ENCODE assay signal across 19 cellular contexts in the genomic region with DNA sequence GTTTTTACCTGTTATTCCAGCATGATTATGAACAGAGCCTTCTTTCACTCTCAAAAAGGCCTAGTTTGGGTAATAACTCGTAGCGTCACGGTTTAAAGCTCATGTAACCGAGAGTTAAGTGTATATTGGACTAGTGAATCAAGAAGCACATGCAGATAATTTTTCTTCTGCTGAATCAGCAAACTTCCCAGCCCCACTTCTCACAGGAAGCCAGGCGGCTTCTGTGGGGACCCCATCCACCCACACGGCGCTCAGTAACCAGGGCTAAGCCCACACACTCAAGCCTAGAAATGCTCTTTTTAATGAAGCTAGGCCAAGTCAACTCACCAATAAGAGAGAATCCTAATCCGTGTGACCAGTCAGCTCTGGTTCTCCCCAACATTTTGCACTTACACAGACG.
DNase-seq lines count a peak whose midpoint lies in the region; ATAC-seq, FAIRE-seq and TF ChIP-seq lines count a peak whose summit lies in the region.
"Had no signal": no experiment of that assay in that cellular context is flagged by ENCODE, and none has a peak within 500 bp of the region (broad histone marks: within the 10 kb centered on the region; RNA-seq: fewer than 3 reads in every experiment).

No MANE protein-coding gene starts in this region.

- H3K4me3 ChIP-seq in HepG2 (replicated peaks in 1 of 3; ENCODE audit: insufficient read depth in 1 of 3, low read depth in 2 of 3, low read length in 3 of 3): no peak overlapping the region
- H3K4me3 ChIP-seq in right lobe of liver: no peak overlapping the region
- H3K4me3 ChIP-seq in K562: no peak overlapping the region
- H3K4me3 ChIP-seq in HAP-1: no peak overlapping the region
- H3K4me3 ChIP-seq: GM12878 had no signal

- no peaks in the 10 kb centered on the region for H3K36me3 Mint-ChIP-seq in nephron (ENCODE audit: low read depth)
- H3K36me3 Mint-ChIP-seq: IgD-negative memory B cell had no signal

- no TSS peak for BruUV-seq in HepG2 (replicated peaks; lab: Mats Ljungman, UMichigan)
- BruUV-seq in K562 (replicated peaks; lab: Mats Ljungman, UMichigan): no TSS peak

- DNase-seq in HepG2 (ENCODE audit: low spot score) (no peak), right lobe of liver (no peak), K562 (ENCODE audit: extremely low read depth in 1 of 4, low spot score in 3 of 4) (no peak), DMS53 treated with DMSO at 0.1 percent for 48 hours (lab: John Stamatoyannopoulos, UW; ENCODE audit: unreplicated experiment) (no peak), HAP-1 (ENCODE audit: low spot score in 2 of 2) (no peak), ACHN (no peak)
- DNase-seq: AML-193; CD4-positive, alpha-beta T cell; DMS153; DMS79 treated with DMSO at 0.1 percent for 48 hours; GF-D8; HFFc6; KG1 had no signal

- POLR2A ChIA-PET in HepG2 (lab: Yijun Ruan, JAX): no interaction called here
- POLR2A ChIA-PET in K562 (lab: Yijun Ruan, JAX): no interaction called here

- no peak overlapping the region for H3K9ac ChIP-seq in HepG2 (ENCODE audit: insufficient read depth, low read depth, low read length)
- H3K9ac ChIP-seq in K562 (ENCODE audit: insufficient read depth in 1 of 2, low read depth in 2 of 2, low read length in 2 of 2): no peak overlapping the region

- H3K27me3 Mint-ChIP-seq in nephron (ENCODE audit: low read depth): no peaks in the 10 kb centered on the region

- peaks cover 0 to 14% of the 10 kb centered on the region in 2 experiments; a peak in 1 of 5 replicates for H3K27me3 ChIP-seq in HepG2 (ENCODE audit: control insufficient read depth in 1 of 2, insufficient read depth in 2 of 2, low read length in 2 of 2)
- H3K27me3 ChIP-seq in right lobe of liver: no peaks in the 10 kb centered on the region
- peaks cover 0 to 6% of the 10 kb centered on the region in 2 experiments; a peak in 2 of 5 replicates for H3K27me3 ChIP-seq in K562 (ENCODE audit: control insufficient read depth in 2 of 2, insufficient read depth in 2 of 2, low read length in 2 of 2)
- H3K27me3 ChIP-seq in HAP-1 (ENCODE audit: low read depth): no peaks in the 10 kb centered on the region

- H3K4me1 Mint-ChIP-seq in nephron: peaks cover 83% of the 10 kb centered on the region
- H3K4me1 Mint-ChIP-seq: IgD-negative memory B cell had no signal

- H3K4me3 Mint-ChIP-seq in nephron: no peak overlapping the region
- H3K4me3 Mint-ChIP-seq: CD4-positive, alpha-beta T cell; HFFc6; IgD-negative memory B cell had no signal

- CTCF ChIA-PET in HepG2 (lab: Yijun Ruan, JAX; ENCODE audit: low intra/inter-chr PET ratio, low total read pairs): no interaction called here
- CTCF ChIA-PET in K562 (lab: Yijun Ruan, JAX; ENCODE audit: low intra/inter-chr PET ratio): no interaction called here

- H3K36me3 ChIP-seq in HepG2 (replicated peaks in 1 of 2; ENCODE audit: control insufficient read depth in 1 of 2, insufficient read depth in 2 of 2, low read length in 2 of 2) (no peaks in the 10 kb centered on the region), right lobe of liver (no peaks in the 10 kb centered on the region), K562 (ENCODE audit: control insufficient read depth, insufficient read depth, low read length) (no peaks in the 10 kb centered on the region), HAP-1 (replicated peaks) (no peaks in the 10 kb centered on the region)

- H3K4me1 ChIP-seq in HepG2 (ENCODE audit: insufficient read depth, low read length) (no peaks in the 10 kb centered on the region), right lobe of liver (no peaks in the 10 kb centered on the region), K562 (replicated peaks in 1 of 2; ENCODE audit: control insufficient read depth in 2 of 2, insufficient read depth in 2 of 2, low read length in 2 of 2) (no peaks in the 10 kb centered on the region), HAP-1 (no peaks in the 10 kb centered on the region)

- TF ChIP-seq RAD21 in HepG2 (CRISPR knock-in tag; IDR thresholded peaks at IDR 0.05) (no peak), K562 (CRISPR knock-in tag; conservative IDR thresholded peaks at IDR 0.05 in 1 of 2, IDR thresholded peaks at IDR 0.05 in 1 of 2) (no peak)

- H3K27ac Mint-ChIP-seq in nephron: peak overlapping the region; percentile 58 to 82 (median 72)
- H3K27ac Mint-ChIP-seq: CD4-positive, alpha-beta T cell; HFFc6; IgD-negative memory B cell had no signal

- no peak for ATAC-seq in HepG2
- no peak for ATAC-seq in right lobe of liver
- ATAC-seq in K562: no peak
- ATAC-seq: GM12878 had no signal

- intact Hi-C loops in HepG2 (cut with micrococcal nuclease; ENCODE audit: unreplicated experiment): no loop called here
- intact Hi-C loops in right lobe of liver (cut with DNase I): no loop called here
- intact Hi-C loops in K562 (cut with micrococcal nuclease): no loop called here

- H3K4me2 ChIP-seq in HepG2 (ENCODE audit: low read depth, low read length) (no peak overlapping the region), K562 (ENCODE audit: insufficient read depth, low read length) (no peak overlapping the region)

- TF ChIP-seq EP300 in HepG2 (IDR thresholded peaks at IDR 0.05; ENCODE audit: low read depth in 2 of 2, low read length in 2 of 2) (no peak), HepG2 (CRISPR knock-in tag; IDR thresholded peaks at IDR 0.05; ENCODE audit: borderline replicate concordance) (no peak), K562 (IDR thresholded peaks at IDR 0.05; ENCODE audit: low read length) (no peak)

- H2AFZ ChIP-seq in HepG2 (ENCODE audit: low read length): no peak overlapping the region
- no peak overlapping the region for H2AFZ ChIP-seq in K562 (ENCODE audit: low read depth, low read length)

- no peaks in the 10 kb centered on the region for H3K9me3 Mint-ChIP-seq in nephron
- H3K9me3 Mint-ChIP-seq: CD4-positive, alpha-beta T cell had no signal

- TF ChIP-seq POLR2A in HepG2 (IDR thresholded peaks at IDR 0.05; ENCODE audit: insufficient read depth in 1 of 2, low read depth in 2 of 2, low read length in 2 of 2): no peak
- no peak for TF ChIP-seq POLR2A in right lobe of liver (IDR thresholded peaks at IDR 0.05)
- no peak for TF ChIP-seq POLR2A in K562 (conservative IDR thresholded peaks at IDR 0.05)

- FAIRE-seq in HepG2 (lab: Jason Lieb, UNC) (no peak), K562 (lab: Jason Lieb, UNC) (no peak)
- FAIRE-seq: GM12878, H54 had no signal

- no peak overlapping the region for H3K27ac ChIP-seq in HepG2 (ENCODE audit: extremely low read length, insufficient read depth, low read length)
- no peak overlapping the region for H3K27ac ChIP-seq in right lobe of liver
- H3K27ac ChIP-seq in K562 (ENCODE audit: extremely low read depth, low read depth, low read length): no peak overlapping the region
- H3K27ac ChIP-seq: C4-2B, HL-60 had no signal

- H4K20me1 ChIP-seq in HepG2 (ENCODE audit: insufficient read depth, low read length): no peaks in the 10 kb centered on the region
- H4K20me1 ChIP-seq in K562 (replicated peaks; ENCODE audit: control insufficient read depth, insufficient read depth, low read length): no peaks in the 10 kb centered on the region; the same call in 1 of the 2 replicates

- 26% methylated on average over 8 of the region's 9 CpGs for WGBS in HepG2 (ENCODE audit: low lambda C conversion rate)
- 80% methylated on average over 6 of the region's 9 CpGs for WGBS in right lobe of liver (ENCODE audit: insufficient coverage, low coverage, low lambda C conversion rate, missing lambda C conversion rate)
- 0% methylated on average over 2 of the region's 9 CpGs for WGBS in K562 (ENCODE audit: insufficient coverage, low coverage, missing lambda C conversion rate)

- H3K9me3 ChIP-seq in HepG2 (ENCODE audit: low read length) (no peaks in the 10 kb centered on the region), right lobe of liver (no peaks in the 10 kb centered on the region), K562 (replicated peaks; ENCODE audit: control insufficient read depth, insufficient read depth, low read depth, low read length) (no peaks in the 10 kb centered on the region), HAP-1 (no peaks in the 10 kb centered on the region)

- in situ Hi-C loops in HepG2 (cut with HindIII; ENCODE audit: extremely low pct_ligation_motif_present, low pct_unique_long_range_greater_than_20kb): no loop called here
- in situ Hi-C loops in K562 (cut with MboI): no loop called here
- in situ Hi-C loops in HAP-1 (cut with MboI; ENCODE audit: low sequenced_read_pairs): no loop called here
- in situ Hi-C loops in ACHN (cut with HindIII; ENCODE audit: low pct_ligation_motif_present, low pct_unique_long_range_greater_than_20kb, low sequenced_read_pairs): no loop called here

- no peak for TF ChIP-seq CTCF in HepG2 (CRISPR knock-in tag; IDR thresholded peaks at IDR 0.05)
- no peak for TF ChIP-seq CTCF in right lobe of liver (IDR thresholded peaks at IDR 0.05)
- no peak for TF ChIP-seq CTCF in K562 (IDR thresholded peaks at IDR 0.05 in 2 of 3, conservative IDR thresholded peaks at IDR 0.05 in 1 of 3; ENCODE audit: insufficient read depth in 2 of 3, low read depth in 1 of 3, low read length in 3 of 3)
- no peak for TF ChIP-seq CTCF in nephron (IDR thresholded peaks at IDR 0.05; ENCODE audit: unreplicated experiment in 3 of 3)

- H3K79me2 ChIP-seq in HepG2 (ENCODE audit: insufficient read depth, low read length) (no peaks in the 10 kb centered on the region), K562 (ENCODE audit: control insufficient read depth, insufficient read depth, low read length) (no peaks in the 10 kb centered on the region)

- no peaks in the 10 kb centered on the region for H3K9me1 ChIP-seq in K562 (ENCODE audit: control insufficient read depth, insufficient read depth, low read length)

TF ChIP-seq in HepG2, 621 proteins besides CTCF, POLR2A, EP300 and RAD21 (continues in another document):
- TF ChIP-seq, protein P1, sequence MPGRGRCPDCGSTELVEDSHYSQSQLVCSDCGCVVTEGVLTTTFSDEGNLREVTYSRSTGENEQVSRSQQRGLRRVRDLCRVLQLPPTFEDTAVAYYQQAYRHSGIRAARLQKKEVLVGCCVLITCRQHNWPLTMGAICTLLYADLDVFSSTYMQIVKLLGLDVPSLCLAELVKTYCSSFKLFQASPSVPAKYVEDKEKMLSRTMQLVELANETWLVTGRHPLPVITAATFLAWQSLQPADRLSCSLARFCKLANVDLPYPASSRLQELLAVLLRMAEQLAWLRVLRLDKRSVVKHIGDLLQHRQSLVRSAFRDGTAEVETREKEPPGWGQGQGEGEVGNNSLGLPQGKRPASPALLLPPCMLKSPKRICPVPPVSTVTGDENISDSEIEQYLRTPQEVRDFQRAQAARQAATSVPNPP (CRISPR knock-in tag; IDR thresholded peaks at IDR 0.05): no peak
- TF ChIP-seq MAFF (IDR thresholded peaks at IDR 0.05; ENCODE audit: low read depth, low read length): peak; percentile 71

TF ChIP-seq in K562, 482 proteins besides CTCF, POLR2A, EP300 and RAD21 (continues in another document):
- TF ChIP-seq ETV1 (tag; conservative IDR thresholded peaks at IDR 0.05; ENCODE audit: low read depth) (no peak), ZNF316 (IDR thresholded peaks at IDR 0.05) (peak; percentile 46), MAFG (tag; conservative IDR thresholded peaks at IDR 0.05) (0 out of 2 replicates have a peak, but pooled peaks have one; percentile 9), MCM2 (IDR thresholded peaks at IDR 0.05; ENCODE audit: low read depth) (no peak), KDM1A (IDR thresholded peaks at IDR 0.05) (no peak)
